22 cellular contexts compared by ENCODE assay signal in the genomic region with DNA sequence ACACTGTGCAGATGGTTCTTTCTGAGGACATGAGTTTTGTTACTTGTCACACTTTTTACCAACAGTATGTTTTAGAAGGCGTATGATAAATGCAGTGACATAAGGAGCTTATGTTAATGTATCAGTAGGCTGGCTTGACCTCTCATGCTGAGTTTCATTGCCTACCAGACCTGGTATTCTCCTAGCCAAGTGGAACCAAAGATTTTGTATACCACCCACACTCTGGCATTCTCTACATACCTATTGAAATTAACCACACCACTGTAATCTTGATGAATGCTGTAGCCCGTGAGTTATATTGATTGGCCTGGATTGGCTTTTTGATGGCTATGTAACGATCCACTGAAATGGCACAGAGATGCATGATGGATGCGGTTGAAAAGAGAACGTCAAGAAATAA. TPM values are rescaled to one million over a fixed set of nuclear protein-coding genes. Genes with fewer than 3 reads are reported as not detected.
DNase-seq lines count a peak whose midpoint lies in the region; ATAC-seq, FAIRE-seq and TF ChIP-seq lines count a peak whose summit lies in the region.
"Had no signal": no experiment of that assay in that cellular context is flagged by ENCODE, and none has a peak within 500 bp of the region (broad histone marks: within the 10 kb centered on the region; RNA-seq: fewer than 3 reads in every experiment).

No MANE protein-coding gene starts in this region.

- H3K27me3 Mint-ChIP-seq in astrocyte (ENCODE audit: low read depth, unreplicated experiment): no peaks in the 10 kb centered on the region
- H3K27me3 Mint-ChIP-seq in neural progenitor cell (ENCODE audit: insufficient read depth, low read depth): no peaks in the 10 kb centered on the region
- H3K27me3 Mint-ChIP-seq in CD8-positive, alpha-beta memory T cell: no peaks in the 10 kb centered on the region

- H3K4me3 ChIP-seq in astrocyte (ENCODE audit: insufficient read depth, low read depth, low read length): no peak overlapping the region
- no peak overlapping the region for H3K4me3 ChIP-seq in neural progenitor cell
- no peak overlapping the region for H3K4me3 ChIP-seq in CD8-positive, alpha-beta memory T cell (ENCODE audit: low read length)
- H3K4me3 ChIP-seq in OCI-LY7 (ENCODE audit: low read depth, low read length, poor library complexity, severe bottlenecking): no peak overlapping the region
- H3K4me3 ChIP-seq: K562 had no signal

- H3K36me3 Mint-ChIP-seq in astrocyte (ENCODE audit: low read depth, unreplicated experiment) (peaks cover 7% of the 10 kb centered on the region), neural progenitor cell (peaks cover 14% of the 10 kb centered on the region)
- peaks cover under 1 to 52% (median 17%) of the 10 kb centered on the region in 3 donors for H3K36me3 Mint-ChIP-seq in CD8-positive, alpha-beta memory T cell

- peaks cover 15% of the 10 kb centered on the region for H3K4me1 ChIP-seq in astrocyte (ENCODE audit: insufficient read depth, low read length)
- H3K4me1 ChIP-seq in neural progenitor cell: peaks cover 8% of the 10 kb centered on the region
- no peaks in the 10 kb centered on the region for H3K4me1 ChIP-seq in CD8-positive, alpha-beta memory T cell (ENCODE audit: insufficient read depth, low read length)
- H3K4me1 ChIP-seq in OCI-LY7 (ENCODE audit: insufficient read depth, low read length, poor library complexity, severe bottlenecking): no peaks in the 10 kb centered on the region

- H3K4me1 Mint-ChIP-seq in astrocyte (ENCODE audit: low read depth, unreplicated experiment): peaks cover 32% of the 10 kb centered on the region
- no peaks in the 10 kb centered on the region for H3K4me1 Mint-ChIP-seq in neural progenitor cell
- H3K4me1 Mint-ChIP-seq in CD8-positive, alpha-beta memory T cell: peaks cover 0 to 3% (median 0%) of the 10 kb centered on the region in 3 donors
- H3K4me1 Mint-ChIP-seq: CD14-positive monocyte had no signal

- CTCF ChIA-PET in CD8-positive, alpha-beta memory T cell (lab: Charles Lee): no interaction called here
- CTCF ChIA-PET in OCI-LY7 (lab: Charles Lee; ENCODE audit: unreplicated experiment): no interaction called here

- peaks cover 12% of the 10 kb centered on the region for H3K36me3 ChIP-seq in astrocyte (ENCODE audit: insufficient read depth, low read length)
- H3K36me3 ChIP-seq in neural progenitor cell: no peaks in the 10 kb centered on the region
- H3K36me3 ChIP-seq in CD8-positive, alpha-beta memory T cell (ENCODE audit: insufficient read depth, low read length): peaks cover 6% of the 10 kb centered on the region
- H3K36me3 ChIP-seq in OCI-LY7 (ENCODE audit: insufficient read depth, low read length): peaks cover 53% of the 10 kb centered on the region

- no peak overlapping the region for H3K4me3 Mint-ChIP-seq in astrocyte (ENCODE audit: unreplicated experiment)
- no peak overlapping the region for H3K4me3 Mint-ChIP-seq in neural progenitor cell
- no peak overlapping the region for H3K4me3 Mint-ChIP-seq in CD8-positive, alpha-beta memory T cell
- H3K4me3 Mint-ChIP-seq: CD14-positive monocyte, HFFc6 had no signal

- peaks cover 7% of the 10 kb centered on the region for H3F3A ChIP-seq in neural progenitor cell (ENCODE audit: low read depth)

- H3K9me3 Mint-ChIP-seq in astrocyte (ENCODE audit: unreplicated experiment) (no peaks in the 10 kb centered on the region), neural progenitor cell (no peaks in the 10 kb centered on the region)
- H3K9me3 Mint-ChIP-seq in CD8-positive, alpha-beta memory T cell: no peaks in the 10 kb centered on the region
- H3K9me3 Mint-ChIP-seq: CD14-positive monocyte, HFFc6 had no signal

- H3K27ac Mint-ChIP-seq in astrocyte (ENCODE audit: unreplicated experiment) (no peak overlapping the region), neural progenitor cell (no peak overlapping the region)
- no peak overlapping the region for H3K27ac Mint-ChIP-seq in CD8-positive, alpha-beta memory T cell
- H3K27ac Mint-ChIP-seq: CD14-positive monocyte had no signal

- BruUV-seq in OCI-LY7 (replicated peaks; lab: Mats Ljungman, UMichigan): no TSS peak

- peaks cover 4% of the 10 kb centered on the region for H4K20me1 ChIP-seq in astrocyte (ENCODE audit: insufficient read depth, low read length)
- H4K20me1 ChIP-seq in neural progenitor cell (ENCODE audit: low read depth): peaks cover 4% of the 10 kb centered on the region
- no peaks in the 10 kb centered on the region; the same call in 1 of the 2 replicates for H4K20me1 ChIP-seq in OCI-LY7 (ENCODE audit: insufficient read depth, low read length)

- H3K9ac ChIP-seq in astrocyte (ENCODE audit: low read length) (no peak overlapping the region), neural progenitor cell (no peak overlapping the region)

- ATAC-seq in GM18909 (IDR thresholded peaks at IDR 0.05; ENCODE audit: poor library complexity, unreplicated experiment): no peak
- ATAC-seq in HG02973 (IDR thresholded peaks at IDR 0.05; ENCODE audit: unreplicated experiment): no peak
- ATAC-seq: K562, Right ventricle myocardium inferior had no signal

- TF ChIP-seq CTCF in astrocyte (IDR thresholded peaks at IDR 0.05; ENCODE audit: insufficient read depth, low read depth, low read length): no peak
- TF ChIP-seq CTCF in neural progenitor cell (IDR thresholded peaks at IDR 0.05): no peak
- TF ChIP-seq CTCF in OCI-LY7 (conservative IDR thresholded peaks at IDR 0.05; ENCODE audit: low read length): no peak

- no peaks in the 10 kb centered on the region for H3K9me2 ChIP-seq in OCI-LY7 (ENCODE audit: insufficient read depth, low read length)

- H3K4me2 ChIP-seq in astrocyte (ENCODE audit: low read length) (no peak overlapping the region), neural progenitor cell (no peak overlapping the region), OCI-LY7 (ENCODE audit: low read length) (no peak overlapping the region)

- H3K27me3 ChIP-seq in astrocyte (ENCODE audit: insufficient read depth, low read length) (no peaks in the 10 kb centered on the region), neural progenitor cell (no peaks in the 10 kb centered on the region)
- no peaks in the 10 kb centered on the region for H3K27me3 ChIP-seq in CD8-positive, alpha-beta memory T cell (ENCODE audit: insufficient read depth, low read length, poor library complexity, severe bottlenecking)

- H3K27ac ChIP-seq in astrocyte (ENCODE audit: low read depth, low read length): no peak overlapping the region
- no peak overlapping the region for H3K27ac ChIP-seq in neural progenitor cell
- no peak overlapping the region for H3K27ac ChIP-seq in CD8-positive, alpha-beta memory T cell (ENCODE audit: low read depth, low read length)
- no peak overlapping the region for H3K27ac ChIP-seq in OCI-LY7 (ENCODE audit: low read depth, low read length, poor library complexity, severe bottlenecking)

- H3K79me2 ChIP-seq in astrocyte (ENCODE audit: insufficient read depth, low read length) (no peaks in the 10 kb centered on the region), neural progenitor cell (ENCODE audit: low read depth) (no peaks in the 10 kb centered on the region), OCI-LY7 (ENCODE audit: insufficient read depth, low read depth, low read length) (no peaks in the 10 kb centered on the region)

- no peak overlapping the region for H2AFZ ChIP-seq in astrocyte (ENCODE audit: low read depth, low read length)
- H2AFZ ChIP-seq in neural progenitor cell (replicated peaks): no peak overlapping the region
- H2AFZ ChIP-seq in OCI-LY7 (ENCODE audit: low read length): no peak overlapping the region

- H3K9me3 ChIP-seq in astrocyte (ENCODE audit: insufficient read depth, low read depth, low read length): no peaks in the 10 kb centered on the region
- no peaks in the 10 kb centered on the region for H3K9me3 ChIP-seq in neural progenitor cell (ENCODE audit: low read depth)
- no peaks in the 10 kb centered on the region for H3K9me3 ChIP-seq in CD8-positive, alpha-beta memory T cell (ENCODE audit: low read length)
- no peaks in the 10 kb centered on the region for H3K9me3 ChIP-seq in OCI-LY7 (ENCODE audit: low read length)

- DNase-seq in NCI-H82 (lab: John Stamatoyannopoulos, UW) (peak; percentile 37), NCI-H82 treated with DMSO at 0.1 percent for 48 hours (lab: John Stamatoyannopoulos, UW; ENCODE audit: unreplicated experiment) (no peak), astrocyte (ENCODE audit: low read depth) (peak; percentile 22), neural progenitor cell (ENCODE audit: low spot score) (peak; percentile 14), OCI-LY7 (ENCODE audit: low spot score) (no peak)
- no peak for DNase-seq in CD8-positive, alpha-beta memory T cell
- DNase-seq: 8988T, COR-L47, GF-D8, GOT3, HFFc6, NCI-H1105, NCI-H2081, NCI-H2171 treated with DMSO at 0.1 percent for 48 hours, NCI-H446, NCI-H526 treated with DMSO at 0.1 percent for 48 hours had no signal

- POLR2A ChIA-PET in CD8-positive, alpha-beta memory T cell (lab: Charles Lee): no interaction called here
- POLR2A ChIA-PET in OCI-LY7 (lab: Charles Lee): interaction anchor here (0.6 to 1.4 kb wide), 2 partner anchors 11 to 780 kb away, joined by 3 to 4 read pairs; no protein-coding TSS in a partner anchor

- no peak for FAIRE-seq in astrocyte (lab: Jason Lieb, UNC)
- FAIRE-seq: HTR-8/SVneo, K562 had no signal

- intact Hi-C loops in OCI-LY7 (cut with micrococcal nuclease; ENCODE audit: unreplicated experiment): no loop called here

RNA-seq across cellular contexts. Expression of gene HTR2B, which starts 11.4 kb away (rescaled TPM):
- 0.27 TPM in 1 of 2 replicates, not detected in the other for total RNA-seq in astrocyte
- not detected in 2 replicates for total RNA-seq in neural progenitor cell (ENCODE audit: low replicate concordance)
- not detected for total RNA-seq in CD8-positive, alpha-beta memory T cell
- polyA plus RNA-seq in CD8-positive, alpha-beta memory T cell: not detected
- total RNA-seq in OCI-LY7 (2014; rRNA removed; shearing (Covaris generic)): not detected in 2 replicates
- total RNA-seq in OCI-LY7 (2022): not detected in 2 replicates
- total RNA-seq: K562, Right ventricle myocardium inferior had no signal
- polyA plus RNA-seq: CD14-positive monocyte, K562 had no signal

RNA-seq across cellular contexts. Expression of gene PSMD1, which starts 56.8 kb away (rescaled TPM):
- total RNA-seq in astrocyte (149 and 151 TPM in 2 replicates), neural progenitor cell (ENCODE audit: low replicate concordance) (101 and 132 TPM in 2 replicates), OCI-LY7 (2022) (81.2 and 105 TPM in 2 replicates)
- 100 to 1,000 TPM; 164 to 176 TPM for total RNA-seq in CD8-positive, alpha-beta memory T cell
- 60.6 TPM for polyA plus RNA-seq in CD8-positive, alpha-beta memory T cell
- total RNA-seq in OCI-LY7 (2014; rRNA removed; shearing (Covaris generic)): 60.5 and 74.5 TPM in 2 replicates

Comparison
In these comparisons a context has a peak if more than half of its experiments do, and no peak if none do; other contexts are left out.
1. DNase-seq: peak in NCI-H82 (single experiment), astrocyte (single experiment) and neural progenitor cell (single experiment); none in NCI-H82 treated with DMSO at 0.1 percent for 48 hours (single experiment), CD8-positive, alpha-beta memory T cell (0 of 5) and OCI-LY7 (single experiment).